9 cellular contexts compared by ENCODE assay signal in the genomic region with DNA sequence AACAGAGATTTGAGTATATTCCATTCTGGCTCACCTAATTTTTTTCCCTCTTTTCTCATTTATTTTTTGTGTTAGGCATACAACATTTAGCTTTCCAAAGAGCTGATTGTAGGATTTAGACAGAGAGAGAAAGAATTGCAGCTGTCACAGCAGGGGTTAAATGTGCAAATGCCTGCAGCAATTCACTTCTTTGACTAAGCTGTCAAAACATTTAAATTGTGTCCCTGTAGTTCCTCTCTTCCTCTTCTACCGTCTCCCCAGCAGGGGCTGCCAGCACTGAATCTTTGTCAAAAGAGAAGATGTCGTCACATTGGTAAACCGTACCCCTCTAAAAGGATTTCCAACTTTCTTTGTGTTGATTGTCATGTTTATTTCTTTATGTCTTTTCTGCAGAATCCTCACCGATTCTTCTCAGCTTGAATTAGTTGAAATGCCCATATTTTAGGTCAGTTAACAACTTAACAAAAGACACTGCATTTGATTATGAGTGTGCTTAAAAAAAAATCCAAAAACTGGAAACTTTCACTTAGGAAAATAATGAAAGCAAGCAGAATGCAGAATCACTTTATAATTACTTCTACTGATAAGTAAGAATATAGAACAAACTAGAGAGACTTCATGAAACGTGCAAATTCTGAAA.
A peak's percentile ranks its signal among the peaks of the same experiment; 100 is the strongest.
DNase-seq lines count a peak whose midpoint lies in the region; ATAC-seq and TF ChIP-seq lines count a peak whose summit lies in the region.
"Had no signal": no experiment of that assay in that cellular context is flagged by ENCODE, and none has a peak within 500 bp of the region (broad histone marks: within the 10 kb centered on the region; RNA-seq: fewer than 3 reads in every experiment).

No MANE protein-coding gene starts in this region.

- H3K27me3 Mint-ChIP-seq in MCF 10A (ENCODE audit: insufficient read depth, unreplicated experiment) = no peaks in the 10 kb centered on the region

- H3K27ac ChIP-seq in breast epithelium = no peak overlapping the region
- no peak overlapping the region for H3K27ac ChIP-seq in thoracic aorta

- DNase-seq in MCF 10A (ENCODE audit: unreplicated experiment) (peak; percentile 37), breast epithelium (ENCODE audit: low spot score in 2 of 2) (no peak), RKO (ENCODE audit: low spot score) (peak; percentile 15), fibroblast of the aortic adventitia (ENCODE audit: low read depth) (no peak), thoracic aorta (ENCODE audit: low spot score) (no peak), GM20000 (ENCODE audit: low spot score) (no peak)
- no peak for DNase-seq in activated CD4-positive, CD25-positive, alpha-beta regulatory T cell (lab: John Stamatoyannopoulos, UW)

- no peaks in the 10 kb centered on the region for H3K9me3 Mint-ChIP-seq in MCF 10A (ENCODE audit: unreplicated experiment)
- H3K9me3 Mint-ChIP-seq: T-helper 2 cell treated with Interferon-gamma antibody and Interleukin-4, amounts not matched to agents 5 μg/mL and 100 μg/mL, for 36 hours had no signal

- no peak overlapping the region for H3K27ac Mint-ChIP-seq in MCF 10A (ENCODE audit: low read depth, unreplicated experiment)
- H3K27ac Mint-ChIP-seq: T-helper 2 cell treated with Interferon-gamma antibody and Interleukin-4, amounts not matched to agents 5 μg/mL and 100 μg/mL, for 36 hours had no signal

- intact Hi-C loops in MCF 10A (cut with micrococcal nuclease) = no loop called here
- intact Hi-C loops in breast epithelium (cut with DNase I; ENCODE audit: low total_unique reads) = no loop called here

- H3K4me1 Mint-ChIP-seq in MCF 10A (ENCODE audit: insufficient read depth, unreplicated experiment) = peaks cover 7% of the 10 kb centered on the region

- H3K9me3 ChIP-seq in breast epithelium (no peaks in the 10 kb centered on the region), thoracic aorta (no peaks in the 10 kb centered on the region)

- POLR2A ChIA-PET in MCF 10A (lab: Yijun Ruan, JAX) = interaction anchor here (0.6 to 1.5 kb wide), 4 partner anchors 12 to 529 kb away, joined by 3 to 4 read pairs (median 3); no protein-coding TSS in a partner anchor

- BruUV-seq in MCF 10A (replicated peaks; lab: Mats Ljungman, UMichigan) = no TSS peak

- no peak overlapping the region for H3K4me3 Mint-ChIP-seq in MCF 10A (ENCODE audit: unreplicated experiment)
- H3K4me3 Mint-ChIP-seq: T-helper 2 cell treated with Interferon-gamma antibody and Interleukin-4, amounts not matched to agents 5 μg/mL and 100 μg/mL, for 36 hours had no signal

- H3K4me3 ChIP-seq in breast epithelium (no peak overlapping the region), fibroblast of the aortic adventitia (ENCODE audit: low read depth, low read length) (no peak overlapping the region), thoracic aorta (peak overlapping the region; percentile 3)

- ATAC-seq in thoracic aorta (ENCODE audit: insufficient number of reproducible peaks, low FRiP score, low read depth) (no peak), GM18907 (IDR thresholded peaks at IDR 0.05; ENCODE audit: unreplicated experiment) (no peak)

- H3K36me3 Mint-ChIP-seq in MCF 10A (ENCODE audit: insufficient read depth, unreplicated experiment) = no peaks in the 10 kb centered on the region

- CTCF ChIA-PET in MCF 10A (lab: Yijun Ruan, JAX) = interaction anchor here (0.5 to 2.3 kb wide), 4 partner anchors 8 to 1690 kb away, joined by 3 to 14 read pairs (median 4); no protein-coding TSS in a partner anchor

- H3K4me1 ChIP-seq in breast epithelium = no peaks in the 10 kb centered on the region
- peaks cover 0 to 10% of the 10 kb centered on the region in 2 donors for H3K4me1 ChIP-seq in thoracic aorta (ENCODE audit: control insufficient read depth in 1 of 2, low read depth in 2 of 2)

- TF ChIP-seq POLR2A in breast epithelium (IDR thresholded peaks at IDR 0.05) = no peak

- TF ChIP-seq CTCF in MCF 10A (IDR thresholded peaks at IDR 0.05; ENCODE audit: unreplicated experiment) (no peak), breast epithelium (IDR thresholded peaks at IDR 0.05) (no peak), fibroblast of the aortic adventitia (IDR thresholded peaks at IDR 0.05; ENCODE audit: insufficient read depth, low read length) (peak; percentile 38), thoracic aorta (IDR thresholded peaks at IDR 0.05) (no peak), GM20000 (IDR thresholded peaks at IDR 0.05; ENCODE audit: extremely low read depth, missing control alignments) (no peak)

- no peaks in the 10 kb centered on the region for H3K36me3 ChIP-seq in breast epithelium
- H3K36me3 ChIP-seq in thoracic aorta = no peaks in the 10 kb centered on the region

- H3K27me3 ChIP-seq in breast epithelium = no peaks in the 10 kb centered on the region
- no peaks in the 10 kb centered on the region for H3K27me3 ChIP-seq in thoracic aorta (replicated peaks; ENCODE audit: insufficient read depth)

Comparison
In these comparisons a context has a peak if more than half of its experiments do, and no peak if none do; other contexts are left out.
1. DNase-seq: peak in MCF 10A (single experiment) and RKO (single experiment); none in breast epithelium (0 of 2), fibroblast of the aortic adventitia (single experiment), thoracic aorta (single experiment), GM20000 (single experiment) and activated CD4-positive, CD25-positive, alpha-beta regulatory T cell (0 of 4).